ENCODE assay signal across 10 cellular contexts in genomic region chr2:128734521-128735295, GRCh38.
A peak's percentile ranks its signal among the peaks of the same experiment; 100 is the strongest.
DNase-seq lines count a peak whose midpoint lies in the region; ATAC-seq and TF ChIP-seq lines count a peak whose summit lies in the region.
"Had no signal": no experiment of that assay in that cellular context is flagged by ENCODE, and none has a peak within 500 bp of the region (broad histone marks: within the 10 kb centered on the region; RNA-seq: fewer than 3 reads in every experiment).

No MANE protein-coding gene starts in this region.

- no peak for TF ChIP-seq CTCF in tibial artery (IDR thresholded peaks at IDR 0.05)

- no peaks in the 10 kb centered on the region for H3K36me3 ChIP-seq in tibial artery

- ATAC-seq in GM19043 (IDR thresholded peaks at IDR 0.05; ENCODE audit: low read depth, unreplicated experiment): peak; percentile 48

- H3K27ac ChIP-seq in tibial artery: no peak overlapping the region
- H3K27ac ChIP-seq: parathyroid adenoma had no signal

- no peaks in the 10 kb centered on the region for H3K27me3 ChIP-seq in tibial artery

- intact Hi-C loops in tibial artery (cut with DNase I; ENCODE audit: low total_unique reads): loop anchor here (10.0 kb wide), 1 partner anchor 1120 kb away; no protein-coding TSS in a partner anchor

- no peak overlapping the region for H3K4me3 ChIP-seq in tibial artery

- H3K4me1 ChIP-seq in tibial artery: peaks cover 0 to 15% (median 10%) of the 10 kb centered on the region in 4 donors

- H3K9me3 ChIP-seq in tibial artery: no peaks in the 10 kb centered on the region

- DNase-seq in A172 (ENCODE audit: low spot score): peak; percentile 5
- DNase-seq in NCI-H226: peak; percentile 55
- DNase-seq in germinal center (ENCODE audit: low spot score): peak; percentile 27
- no peak for DNase-seq in NCI-H2107 treated with DMSO at 0.1 percent for 48 hours (lab: John Stamatoyannopoulos, UW; ENCODE audit: unreplicated experiment)
- no peak for DNase-seq in tibial artery
- DNase-seq in NCI-H2107 (lab: John Stamatoyannopoulos, UW): no peak
- no peak for DNase-seq in activated CD4-positive, alpha-beta T cell treated with anti-CD3 and anti-CD28 coated beads, Interleukin-2, amount 50 U/mL, for 48 hours
- DNase-seq: NCI-H774 had no signal

Comparison
In these comparisons a context has a peak if more than half of its experiments do, and no peak if none do; other contexts are left out.
1. DNase-seq: peak in A172 (single experiment), NCI-H226 (single experiment) and germinal center (single experiment); none in NCI-H2107 treated with DMSO at 0.1 percent for 48 hours (single experiment), tibial artery (0 of 2), NCI-H2107 (single experiment) and activated CD4-positive, alpha-beta T cell treated with anti-CD3 and anti-CD28 coated beads, Interleukin-2, amount 50 U/mL, for 48 hours (0 of 2).